In genomic region chr13:91133941-91134772, GRCh38 we compare ENCODE assay signal across 8 cellular contexts.
DNase-seq lines count a peak whose midpoint lies in the region; ATAC-seq lines count a peak whose summit lies in the region.

No MANE protein-coding gene starts in this region.

- peak overlapping the region; percentile 90 for H2BK120ac ChIP-seq in trophoblast cell (ENCODE audit: insufficient read depth, low read length, poor library complexity)

- peaks cover 8% of the 10 kb centered on the region for H3K79me1 ChIP-seq in trophoblast cell (ENCODE audit: low read length)

- H3K9me3 ChIP-seq in trophoblast cell (ENCODE audit: insufficient read depth, low read depth, low read length) = no peaks in the 10 kb centered on the region

- H3K27ac Mint-ChIP-seq in activated CD8-positive, alpha-beta T cell treated with anti-CD3 and anti-CD28 coated beads, Interleukin-2, amount 10 ng/mL, durations not matched to agents 7 days and 5 days = no peak overlapping the region

- no peak overlapping the region for H3K4me2 ChIP-seq in trophoblast cell (ENCODE audit: low read length)

- peak; percentile 56 for DNase-seq in DMS153 treated with DMSO at 0.1 percent for 48 hours (lab: John Stamatoyannopoulos, UW; ENCODE audit: unreplicated experiment)
- DNase-seq in NCI-H345 (lab: John Stamatoyannopoulos, UW) = peak; percentile 53
- DNase-seq in activated CD8-positive, alpha-beta T cell treated with anti-CD3 and anti-CD28 coated beads, Interleukin-2, amount 10 ng/mL, durations not matched to agents 7 days and 5 days = peak; percentile 42
- peak; percentile 55 for DNase-seq in globus pallidus (ENCODE audit: low spot score)
- DNase-seq in trophoblast cell = peak; percentile 30 to 85
- DNase-seq in activated CD8-positive, alpha-beta memory T cell treated with anti-CD3 and anti-CD28 coated beads for 24 hours = no peak

- H4K12ac ChIP-seq in trophoblast cell (ENCODE audit: low read depth, low read length) = no peak overlapping the region

- CTCF ChIA-PET in activated CD8-positive, alpha-beta T cell treated with anti-CD3 and anti-CD28 coated beads, Interleukin-2, amount 10 ng/mL, durations not matched to agents 7 days and 5 days (lab: Charles Lee) = interaction anchor here (0.6 to 1.1 kb wide), 5 partner anchors 9 to 180 kb away, joined by 3 to 5 read pairs (median 3); no protein-coding TSS in a partner anchor

- H3K9me3 Mint-ChIP-seq in activated CD8-positive, alpha-beta T cell treated with anti-CD3 and anti-CD28 coated beads, Interleukin-2, amount 10 ng/mL, durations not matched to agents 7 days and 5 days (ENCODE audit: insufficient read depth) = no peaks in the 10 kb centered on the region

- H3K36me3 ChIP-seq in trophoblast cell (ENCODE audit: control insufficient read depth in 1 of 2, insufficient read depth in 2 of 2, low read length in 2 of 2) = peaks cover 3 to 5% of the 10 kb centered on the region in 2 experiments

- no CpG with 5 or more reads among the region's 10 CpGs for WGBS in trophoblast cell (ENCODE audit: extremely low coverage, insufficient coverage, insufficient read length)

- H3K4ac ChIP-seq in trophoblast cell (ENCODE audit: low read depth, low read length) = peak overlapping the region; percentile 52

- no peaks in the 10 kb centered on the region for H3K36me3 Mint-ChIP-seq in activated CD8-positive, alpha-beta T cell treated with anti-CD3 and anti-CD28 coated beads, Interleukin-2, amount 10 ng/mL, durations not matched to agents 7 days and 5 days (ENCODE audit: low read depth)

- peak overlapping the region; percentile 69 for H3K14ac ChIP-seq in trophoblast cell (ENCODE audit: low read length)

- no peak overlapping the region for H2AFZ ChIP-seq in trophoblast cell (ENCODE audit: insufficient read depth, low read length, poor library complexity)

- POLR2A ChIA-PET in activated CD8-positive, alpha-beta T cell treated with anti-CD3 and anti-CD28 coated beads, Interleukin-2, amount 10 ng/mL, durations not matched to agents 7 days and 5 days (lab: Charles Lee) = no interaction called here

- peak overlapping the region; percentile 69 for H2BK12ac ChIP-seq in trophoblast cell (ENCODE audit: low read length)

- H3K27me3 Mint-ChIP-seq in activated CD8-positive, alpha-beta T cell treated with anti-CD3 and anti-CD28 coated beads, Interleukin-2, amount 10 ng/mL, durations not matched to agents 7 days and 5 days (ENCODE audit: low read depth) = no peaks in the 10 kb centered on the region

- peak overlapping the region; percentile 59 for H2AK5ac ChIP-seq in trophoblast cell (ENCODE audit: low read length)

- ATAC-seq in GM19324 (IDR thresholded peaks at IDR 0.05; ENCODE audit: low FRiP score, unreplicated experiment) = peak; percentile 72
- peak; percentile 82 for ATAC-seq in HG03159 (IDR thresholded peaks at IDR 0.05; ENCODE audit: unreplicated experiment)
- no peak for ATAC-seq in activated CD8-positive, alpha-beta T cell treated with anti-CD3 and anti-CD28 coated beads, Interleukin-2, amount 10 ng/mL, durations not matched to agents 7 days and 5 days

- peak overlapping the region; percentile 64 for H2BK5ac ChIP-seq in trophoblast cell (ENCODE audit: low read depth, low read length, poor library complexity)

- H3K27me3 ChIP-seq in trophoblast cell (ENCODE audit: insufficient read depth, low read length) = no peaks in the 10 kb centered on the region

- H3K9ac ChIP-seq in trophoblast cell (ENCODE audit: low read length) = no peak overlapping the region

- H3K27ac ChIP-seq in trophoblast cell (ENCODE audit: low read depth, low read length) = peak overlapping the region; percentile 61

- no peak overlapping the region for H3K23ac ChIP-seq in trophoblast cell (ENCODE audit: low read length)

- peak overlapping the region; percentile 58 for H4K8ac ChIP-seq in trophoblast cell (ENCODE audit: low read depth, low read length)

- peaks cover 0 to 4% of the 10 kb centered on the region in 2 experiments for H3K4me1 ChIP-seq in trophoblast cell (ENCODE audit: control insufficient read depth in 1 of 2, insufficient read depth in 2 of 2, low read length in 2 of 2)

- no peak overlapping the region for H3K18ac ChIP-seq in trophoblast cell (ENCODE audit: low read length)

- no peak overlapping the region for H3K4me3 ChIP-seq in trophoblast cell (ENCODE audit: low read depth, low read length)

- H3K4me3 Mint-ChIP-seq in activated CD8-positive, alpha-beta T cell treated with anti-CD3 and anti-CD28 coated beads, Interleukin-2, amount 10 ng/mL, durations not matched to agents 7 days and 5 days = no peak overlapping the region

- H4K91ac ChIP-seq in trophoblast cell (ENCODE audit: low read depth, low read length) = peak overlapping the region; percentile 85

- H3K79me2 ChIP-seq in trophoblast cell (ENCODE audit: control insufficient read depth, insufficient read depth, low read length, poor library complexity) = no peaks in the 10 kb centered on the region

- H3K4me1 Mint-ChIP-seq in activated CD8-positive, alpha-beta T cell treated with anti-CD3 and anti-CD28 coated beads, Interleukin-2, amount 10 ng/mL, durations not matched to agents 7 days and 5 days (ENCODE audit: low read depth) = no peaks in the 10 kb centered on the region
